ENCODE assay signal across 8 cellular contexts in the genomic region with DNA sequence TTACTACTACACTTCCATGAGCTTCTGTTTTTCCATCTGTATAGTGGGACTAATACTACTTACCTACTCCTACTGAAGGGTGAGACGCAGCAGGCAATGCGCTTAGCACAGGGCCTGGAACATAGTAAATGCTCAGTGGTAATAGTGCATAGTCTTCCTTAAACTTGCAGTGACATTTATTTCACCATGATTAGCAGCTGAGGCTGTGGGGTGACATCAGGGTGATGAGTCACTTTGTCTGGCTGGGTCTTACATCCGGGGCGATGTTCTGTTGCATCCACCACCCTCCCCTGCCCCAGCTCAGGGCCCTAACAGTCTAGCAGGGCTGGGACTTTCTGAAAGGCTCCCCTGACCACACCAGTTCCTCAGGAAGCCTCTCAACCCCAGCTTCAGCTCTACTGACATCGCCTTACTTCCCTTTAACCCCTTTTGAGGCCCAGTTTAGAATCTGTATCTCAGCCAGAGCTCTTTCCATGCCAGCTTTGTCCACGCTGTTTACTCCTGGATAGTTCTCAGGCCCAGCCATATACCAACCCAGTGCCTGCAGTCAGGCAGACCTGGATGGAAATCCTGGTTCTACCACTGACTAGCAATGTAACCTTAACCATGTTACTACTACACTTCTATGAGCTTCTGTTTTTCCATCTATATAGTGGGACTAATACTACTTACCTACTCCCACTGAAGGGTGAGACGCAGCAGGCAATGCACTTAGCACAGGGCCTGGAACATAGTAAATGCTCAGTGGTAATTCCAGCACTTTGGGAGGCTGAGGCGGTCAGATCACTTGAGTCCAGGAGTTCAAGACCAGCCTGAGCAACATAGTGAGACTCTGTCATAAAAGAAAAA.
DNase-seq lines count a peak whose midpoint lies in the region; ATAC-seq and TF ChIP-seq lines count a peak whose summit lies in the region.

No MANE protein-coding gene starts in this region.

- H3K27me3 Mint-ChIP-seq in chondrocyte (ENCODE audit: low read depth), result no peaks in the 10 kb centered on the region
- no peaks in the 10 kb centered on the region for H3K27me3 Mint-ChIP-seq in naive B cell
- H3K27me3 Mint-ChIP-seq in type B pancreatic cell, result no peaks in the 10 kb centered on the region

- H3K4me1 Mint-ChIP-seq in chondrocyte (ENCODE audit: low read depth) (peaks cover 26% of the 10 kb centered on the region), naive B cell (peaks cover 29 to 37% (median 34%) of the 10 kb centered on the region in 3 donors), type B pancreatic cell (ENCODE audit: unreplicated experiment) (peaks cover 5% of the 10 kb centered on the region)

- H3K36me3 Mint-ChIP-seq in chondrocyte (ENCODE audit: low read depth), result no peaks in the 10 kb centered on the region
- H3K36me3 Mint-ChIP-seq in naive B cell, result no peaks in the 10 kb centered on the region
- H3K36me3 Mint-ChIP-seq in type B pancreatic cell, result no peaks in the 10 kb centered on the region

- no peak overlapping the region for H3K27ac ChIP-seq in substantia nigra (ENCODE audit: low read depth, low read length, poor library complexity, severe bottlenecking)

- H3K4me3 Mint-ChIP-seq in chondrocyte (ENCODE audit: unreplicated experiment) (no peak overlapping the region), naive B cell (peak overlapping the region in 4 of 8 donors; percentile 33 to 78 (median 52)), type B pancreatic cell (no peak overlapping the region)

- H3K9me3 Mint-ChIP-seq in chondrocyte (ENCODE audit: low read depth) (no peaks in the 10 kb centered on the region), naive B cell (peaks cover 0 to 3% (median 0%) of the 10 kb centered on the region in 7 donors), type B pancreatic cell (no peaks in the 10 kb centered on the region)

- TF ChIP-seq CTCF in chondrocyte (IDR thresholded peaks at IDR 0.05), result no peak
- no peak for TF ChIP-seq CTCF in type B pancreatic cell (conservative IDR thresholded peaks at IDR 0.05)

- H3K27ac Mint-ChIP-seq in chondrocyte (ENCODE audit: unreplicated experiment), result peak overlapping the region; percentile 74
- peak overlapping the region; percentile 80 to 94 (median 87) for H3K27ac Mint-ChIP-seq in naive B cell
- no peak overlapping the region for H3K27ac Mint-ChIP-seq in type B pancreatic cell

- peak; percentile 96 for DNase-seq in CD1c-positive myeloid dendritic cell (ENCODE audit: extremely low spot score)
- DNase-seq in HT1080 (ENCODE audit: low read depth), result peak; percentile 71
- DNase-seq in chondrocyte (ENCODE audit: low spot score), result no peak
- DNase-seq in naive B cell, result peak; percentile 77
- peak in 27 of 49 donors; percentile 10 to 75 (median 40) for DNase-seq in substantia nigra (lab: John Stamatoyannopoulos, UW)
- DNase-seq in type B pancreatic cell (ENCODE audit: extremely low spot score, unreplicated experiment), result no peak

- peak; percentile 84 for ATAC-seq in GM21390 (IDR thresholded peaks at IDR 0.05; ENCODE audit: unreplicated experiment)
- ATAC-seq in activated CD4-positive, CD25-positive, alpha-beta regulatory T cell treated with anti-CD3 and anti-CD28 coated beads, Interleukin-2, amount 50 U/mL, for 24 hours, result peak; percentile 86 to 88
- ATAC-seq in naive B cell (ENCODE audit: low read depth in 2 of 2), result peak; percentile 98 to 99

Comparison
In these comparisons a context has a peak if more than half of its experiments do, and no peak if none do; other contexts are left out.
1. DNase-seq: peak in CD1c-positive myeloid dendritic cell (single experiment), HT1080 (single experiment), naive B cell (single experiment) and substantia nigra (27 of 49); none in chondrocyte (single experiment) and type B pancreatic cell (single experiment).
2. Peak in every context shown above with its lines, with median percentiles within 50 percentile points of each other: ATAC-seq.